In genomic region chr1:110464340-110464739, GRCh38 we compare ENCODE assay signal across 1 cellular context.
TF ChIP-seq lines count a peak whose summit lies in the region.

No MANE protein-coding gene starts in this region.

TF ChIP-seq in HepG2, 621 proteins besides CTCF, POLR2A, EP300 and RAD21:
- TF ChIP-seq STAT6 (CRISPR knock-in tag; IDR thresholded peaks at IDR 0.05; ENCODE audit: borderline replicate concordance) (no peak), PBX2 (CRISPR knock-in tag; IDR thresholded peaks at IDR 0.05) (no peak), ZNF382 (CRISPR knock-in tag; IDR thresholded peaks at IDR 0.05; ENCODE audit: borderline replicate concordance) (no peak), ZNF232 (CRISPR knock-in tag; IDR thresholded peaks at IDR 0.05; ENCODE audit: borderline replicate concordance) (no peak), TRAFD1 (CRISPR knock-in tag; IDR thresholded peaks at IDR 0.05; ENCODE audit: borderline replicate concordance) (no peak), ZNF552 (CRISPR knock-in tag; IDR thresholded peaks at IDR 0.05; ENCODE audit: borderline replicate concordance) (no peak), ZNF343 (CRISPR knock-in tag; IDR thresholded peaks at IDR 0.05) (no peak), ZNF260 (CRISPR knock-in tag; IDR thresholded peaks at IDR 0.05; ENCODE audit: borderline replicate concordance, low read depth) (no peak), KMT2A (CRISPR knock-in tag; IDR thresholded peaks at IDR 0.05) (no peak), KLF9 (CRISPR knock-in tag; IDR thresholded peaks at IDR 0.05; ENCODE audit: low read depth) (no peak), ZNF841 (CRISPR knock-in tag; IDR thresholded peaks at IDR 0.05; ENCODE audit: borderline replicate concordance) (no peak), DPF2 (CRISPR knock-in tag; IDR thresholded peaks at IDR 0.05; ENCODE audit: borderline replicate concordance, low read depth) (no peak)
